In the genomic region with DNA sequence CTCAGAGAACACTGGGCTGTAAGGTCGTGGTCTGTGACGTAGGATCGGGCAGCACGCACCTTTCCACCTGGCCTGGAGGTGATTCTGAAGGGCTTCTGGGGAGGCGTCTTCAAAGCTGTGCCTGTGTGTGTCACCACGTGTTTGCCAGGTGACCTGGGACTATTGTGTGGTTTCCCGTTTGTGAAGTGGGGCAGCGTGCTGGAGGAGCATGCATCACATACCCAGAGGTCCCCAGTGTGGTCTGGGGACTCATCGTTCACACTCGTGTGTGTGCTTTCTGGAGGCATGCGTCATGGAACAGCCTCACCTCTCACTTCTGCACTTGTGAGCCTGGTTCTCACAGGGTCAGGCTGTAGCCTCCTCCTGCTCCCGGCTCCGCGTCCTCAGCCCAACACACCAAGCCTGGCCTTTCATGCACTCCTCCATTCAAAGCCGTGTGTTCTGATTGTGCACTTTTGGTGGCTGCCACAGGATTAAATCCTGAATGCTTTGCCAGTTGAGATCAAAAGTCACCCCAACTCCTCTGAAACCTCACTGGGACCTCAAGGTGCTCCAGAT, we compare ENCODE assay signal across 17 cellular contexts.
"Had no signal": no experiment of that assay in that cellular context is flagged by ENCODE, and none has a peak within 500 bp of the region (broad histone marks: within the 10 kb centered on the region; RNA-seq: fewer than 3 reads in every experiment).

No MANE protein-coding gene starts in this region.

- ATAC-seq: activated CD4-positive, alpha-beta T cell treated with anti-CD3 and anti-CD28 coated beads for 36 hours; activated CD8-positive, alpha-beta memory T cell treated with anti-CD3 and anti-CD28 coated beads, Interleukin-2, amount 10 ng/mL, durations not matched to agents 7 days and 5 days; esophagus mucosa; left lobe of liver; natural killer cell; T-cell had no signal

- H3K4me1 Mint-ChIP-seq: activated CD4-positive, alpha-beta T cell treated with anti-CD3 and anti-CD28 coated beads for 36 hours; activated CD8-positive, alpha-beta memory T cell treated with anti-CD3 and anti-CD28 coated beads, Interleukin-2, amount 10 ng/mL, durations not matched to agents 7 days and 5 days; memory B cell; natural killer cell; T-cell had no signal

- H3K4me3 Mint-ChIP-seq: activated CD4-positive, alpha-beta memory T cell treated with anti-CD3 and anti-CD28 coated beads for 36 hours; activated CD4-positive, alpha-beta T cell treated with anti-CD3 and anti-CD28 coated beads for 36 hours; activated CD8-positive, alpha-beta memory T cell treated with anti-CD3 and anti-CD28 coated beads, Interleukin-2, amount 10 ng/mL, durations not matched to agents 7 days and 5 days; activated T-cell treated with anti-CD3 and anti-CD28 coated beads, Interleukin-2, amount 50 U/mL, for 24 hours; memory B cell; natural killer cell; T-cell had no signal

- H3K4me3 ChIP-seq: cardiac muscle cell had no signal

- H3K9me3 Mint-ChIP-seq: natural killer cell had no signal

- H3K36me3 ChIP-seq: cardiac muscle cell, WERI-Rb-1 had no signal

- DNase-seq: activated CD4-positive, alpha-beta T cell treated with anti-CD3 and anti-CD28 coated beads for 36 hours; activated CD8-positive, alpha-beta memory T cell treated with anti-CD3 and anti-CD28 coated beads, Interleukin-2, amount 10 ng/mL, durations not matched to agents 7 days and 5 days; activated naive CD4-positive, alpha-beta T cell treated with anti-CD3 and anti-CD28 coated beads, Interleukin-2, amount 50 U/mL, for 16 hours; activated T-cell treated with anti-CD3 and anti-CD28 coated beads, Interleukin-2, amount 50 U/mL, for 24 hours; stimulated activated CD4-positive, alpha-beta T cell treated with anti-CD3 and anti-CD28 coated beads, Interleukin-15, amount 100 ng/mL, for 24 hours; stimulated activated CD4-positive, alpha-beta T cell treated with anti-CD3 and anti-CD28 coated beads, Interleukin-4, amount 100 ng/mL, for 24 hours; T1000 had no signal

- FAIRE-seq: colon, endometrium had no signal

- H3K27ac Mint-ChIP-seq: activated CD4-positive, alpha-beta memory T cell treated with anti-CD3 and anti-CD28 coated beads for 36 hours; activated CD4-positive, alpha-beta T cell treated with anti-CD3 and anti-CD28 coated beads for 36 hours; activated CD8-positive, alpha-beta memory T cell treated with anti-CD3 and anti-CD28 coated beads, Interleukin-2, amount 10 ng/mL, durations not matched to agents 7 days and 5 days; activated T-cell treated with anti-CD3 and anti-CD28 coated beads, Interleukin-2, amount 50 U/mL, for 24 hours; memory B cell; natural killer cell; T-cell had no signal

- H3K27ac ChIP-seq: cardiac muscle cell, WERI-Rb-1 had no signal
